In genomic region chr6:6623553-6623952, GRCh38 we compare ENCODE assay signal across 23 cellular contexts. TPM values are rescaled to one million over a fixed set of nuclear protein-coding genes. Genes with fewer than 3 reads are reported as not detected.
DNase-seq lines count a peak whose midpoint lies in the region; ATAC-seq, FAIRE-seq and TF ChIP-seq lines count a peak whose summit lies in the region.
"Had no signal": no experiment of that assay in that cellular context is flagged by ENCODE, and none has a peak within 500 bp of the region (broad histone marks: within the 10 kb centered on the region; RNA-seq: fewer than 3 reads in every experiment).

No MANE protein-coding gene starts in this region.

- intact Hi-C loops in K562 (cut with micrococcal nuclease) = no loop called here

- no peak overlapping the region for H3K4me3 Mint-ChIP-seq in stimulated activated effector memory CD8-positive, alpha-beta T cell treated with anti-CD3 and anti-CD28 coated beads, Interleukin-12 subunit alpha, Interleukin-12 subunit beta, amount 100 ng/mL, for 72 hours
- H3K4me3 Mint-ChIP-seq in activated T-cell treated with anti-CD3 and anti-CD28 coated beads, Interleukin-2, amount 50 U/mL, for 72 hours = no peak overlapping the region
- H3K4me3 Mint-ChIP-seq: CD4-positive, alpha-beta T cell; HFFc6 had no signal

- TF ChIP-seq EP300 in K562 (IDR thresholded peaks at IDR 0.05; ENCODE audit: low read length) = no peak

- no peak overlapping the region for H3K9ac ChIP-seq in K562 (ENCODE audit: insufficient read depth in 1 of 2, low read depth in 2 of 2, low read length in 2 of 2)
- no peak overlapping the region for H3K9ac ChIP-seq in parathyroid adenoma

- no peaks in the 10 kb centered on the region for H3K9me1 ChIP-seq in K562 (ENCODE audit: control insufficient read depth, insufficient read depth, low read length)

- no peak for TF ChIP-seq POLR2A in K562 (conservative IDR thresholded peaks at IDR 0.05)

- H3K27ac ChIP-seq in angular gyrus (ENCODE audit: low read depth, low read length) (peak overlapping the region; percentile 4), K562 (ENCODE audit: extremely low read depth, low read depth, low read length) (no peak overlapping the region), parathyroid adenoma (peak overlapping the region; percentile 20)
- H3K27ac ChIP-seq: C4-2B had no signal

- no peaks in the 10 kb centered on the region for H3K9me3 Mint-ChIP-seq in stimulated activated effector memory CD8-positive, alpha-beta T cell treated with anti-CD3 and anti-CD28 coated beads, Interleukin-12 subunit alpha, Interleukin-12 subunit beta, amount 100 ng/mL, for 72 hours
- H3K9me3 Mint-ChIP-seq in activated T-cell treated with anti-CD3 and anti-CD28 coated beads, Interleukin-2, amount 50 U/mL, for 72 hours = no peaks in the 10 kb centered on the region
- H3K9me3 Mint-ChIP-seq: CD4-positive, alpha-beta T cell had no signal

- TF ChIP-seq RAD21 in K562 (CRISPR knock-in tag; conservative IDR thresholded peaks at IDR 0.05 in 1 of 2, IDR thresholded peaks at IDR 0.05 in 1 of 2) = no peak

- no peak overlapping the region for H3K27ac Mint-ChIP-seq in stimulated activated effector memory CD8-positive, alpha-beta T cell treated with anti-CD3 and anti-CD28 coated beads, Interleukin-12 subunit alpha, Interleukin-12 subunit beta, amount 100 ng/mL, for 72 hours
- H3K27ac Mint-ChIP-seq in activated T-cell treated with anti-CD3 and anti-CD28 coated beads, Interleukin-2, amount 50 U/mL, for 72 hours = no peak overlapping the region
- H3K27ac Mint-ChIP-seq: CD4-positive, alpha-beta T cell; HFFc6 had no signal

- H3K4me1 ChIP-seq in K562 (replicated peaks in 1 of 2; ENCODE audit: control insufficient read depth in 2 of 2, insufficient read depth in 2 of 2, low read length in 2 of 2) (no peaks in the 10 kb centered on the region), parathyroid adenoma (no peaks in the 10 kb centered on the region)

- H2AFZ ChIP-seq in K562 (ENCODE audit: low read depth, low read length) (no peak overlapping the region), parathyroid adenoma (no peak overlapping the region)

- H3K79me2 ChIP-seq in K562 (ENCODE audit: control insufficient read depth, insufficient read depth, low read length) (no peaks in the 10 kb centered on the region), parathyroid adenoma (no peaks in the 10 kb centered on the region)

- CTCF ChIA-PET in K562 (lab: Yijun Ruan, JAX; ENCODE audit: low intra/inter-chr PET ratio) = no interaction called here

- WGBS in K562 (ENCODE audit: insufficient coverage, low coverage, missing lambda C conversion rate) = 0% methylated on average over 1 of the region's 1 CpG

- H3K4me3 ChIP-seq in K562 (no peak overlapping the region), fibroblast of villous mesenchyme (ENCODE audit: low read depth, low read length) (no peak overlapping the region), parathyroid adenoma (ENCODE audit: low read depth, low read length) (no peak overlapping the region)
- H3K4me3 ChIP-seq: GM12878 had no signal

- H3K36me3 Mint-ChIP-seq in stimulated activated effector memory CD8-positive, alpha-beta T cell treated with anti-CD3 and anti-CD28 coated beads, Interleukin-12 subunit alpha, Interleukin-12 subunit beta, amount 100 ng/mL, for 72 hours = no peaks in the 10 kb centered on the region
- H3K36me3 Mint-ChIP-seq in activated T-cell treated with anti-CD3 and anti-CD28 coated beads, Interleukin-2, amount 50 U/mL, for 72 hours (ENCODE audit: insufficient read depth in 2 of 2) = no peaks in the 10 kb centered on the region

- ATAC-seq in K562 = no peak
- no peak for ATAC-seq in stimulated activated effector memory CD8-positive, alpha-beta T cell treated with anti-CD3 and anti-CD28 coated beads, Interleukin-12 subunit alpha, Interleukin-12 subunit beta, amount 100 ng/mL, for 72 hours
- ATAC-seq in activated T-cell treated with anti-CD3 and anti-CD28 coated beads, Interleukin-2, amount 50 U/mL, for 72 hours (replicated peaks in 1 of 2) = no peak
- ATAC-seq: GM12878, HCT116 had no signal

- TF ChIP-seq CTCF in K562 (IDR thresholded peaks at IDR 0.05 in 2 of 3, conservative IDR thresholded peaks at IDR 0.05 in 1 of 3; ENCODE audit: insufficient read depth in 2 of 3, low read depth in 1 of 3, low read length in 3 of 3) (no peak), fibroblast of villous mesenchyme (IDR thresholded peaks at IDR 0.05; ENCODE audit: insufficient read depth, low read depth, low read length) (no peak), parathyroid adenoma (IDR thresholded peaks at IDR 0.05) (no peak)

- H3K27me3 ChIP-seq in K562 (ENCODE audit: control insufficient read depth in 2 of 2, insufficient read depth in 2 of 2, low read length in 2 of 2) = peaks cover 26 to 44% of the 10 kb centered on the region in 2 experiments; a peak in 4 of 5 replicates
- no peaks in the 10 kb centered on the region for H3K27me3 ChIP-seq in parathyroid adenoma (ENCODE audit: control insufficient read depth, insufficient read depth, low read length)

- no TSS peak for BruUV-seq in K562 (replicated peaks; lab: Mats Ljungman, UMichigan)

- H3K27me3 Mint-ChIP-seq in activated T-cell treated with anti-CD3 and anti-CD28 coated beads, Interleukin-2, amount 50 U/mL, for 72 hours (ENCODE audit: low read depth) = no peaks in the 10 kb centered on the region
- H3K27me3 Mint-ChIP-seq: CD4-positive, alpha-beta T cell had no signal

- H3K4me1 Mint-ChIP-seq in stimulated activated effector memory CD8-positive, alpha-beta T cell treated with anti-CD3 and anti-CD28 coated beads, Interleukin-12 subunit alpha, Interleukin-12 subunit beta, amount 100 ng/mL, for 72 hours = no peaks in the 10 kb centered on the region
- H3K4me1 Mint-ChIP-seq in activated T-cell treated with anti-CD3 and anti-CD28 coated beads, Interleukin-2, amount 50 U/mL, for 72 hours (ENCODE audit: low read depth) = peaks cover 23% of the 10 kb centered on the region

- H3K9me3 ChIP-seq in K562 (replicated peaks; ENCODE audit: control insufficient read depth, insufficient read depth, low read depth, low read length) = no peaks in the 10 kb centered on the region
- no peaks in the 10 kb centered on the region for H3K9me3 ChIP-seq in parathyroid adenoma (ENCODE audit: control insufficient read depth, low read length)

- peak; percentile 19 for FAIRE-seq in K562 (lab: Jason Lieb, UNC)
- FAIRE-seq: A204.1, GM12878 had no signal

- H3K4me2 ChIP-seq in K562 (ENCODE audit: insufficient read depth, low read length) (no peak overlapping the region), parathyroid adenoma (ENCODE audit: low read length) (no peak overlapping the region)

- H3K36me3 ChIP-seq in K562 (ENCODE audit: control insufficient read depth, insufficient read depth, low read length) (no peaks in the 10 kb centered on the region), parathyroid adenoma (ENCODE audit: control insufficient read depth, insufficient read depth, low read length) (no peaks in the 10 kb centered on the region)

- in situ Hi-C loops in K562 (cut with MboI) = no loop called here

- POLR2A ChIA-PET in K562 (lab: Yijun Ruan, JAX) = interaction anchor here (1.0 to 2.0 kb wide), 4 partner anchors 12 to 22 kb away, joined by 3 to 7 read pairs (median 3); no protein-coding TSS in a partner anchor

- H4K20me1 ChIP-seq in K562 (replicated peaks; ENCODE audit: control insufficient read depth, insufficient read depth, low read length) = no peaks in the 10 kb centered on the region

- DNase-seq in K562 (ENCODE audit: extremely low read depth in 1 of 4, low spot score in 3 of 4) = no peak
- DNase-seq in fibroblast of villous mesenchyme (ENCODE audit: low read depth) = peak; percentile 5
- DNase-seq in effector CD8-positive, alpha-beta T cell (lab: John Stamatoyannopoulos, UW) = no peak
- no peak for DNase-seq in stimulated activated effector memory CD8-positive, alpha-beta T cell treated with anti-CD3 and anti-CD28 coated beads, Interleukin-12 subunit alpha, Interleukin-12 subunit beta, amount 100 ng/mL, for 72 hours (ENCODE audit: low spot score in 2 of 2)
- no peak for DNase-seq in activated T-cell treated with anti-CD3 and anti-CD28 coated beads, Interleukin-2, amount 50 U/mL, for 72 hours
- DNase-seq: ACHN; AML-193; CD4-positive, alpha-beta T cell; DMS 273 treated with DMSO at 0.1 percent for 48 hours; DMS53; DND-41; EL; GOT3; H7; HFFc6 had no signal

TF ChIP-seq in K562, 482 proteins besides CTCF, POLR2A, EP300 and RAD21:
- no peak for TF ChIP-seq ZNF282 (CRISPR knock-in tag; IDR thresholded peaks at IDR 0.05)
- no peak for TF ChIP-seq CBFB (CRISPR knock-in tag; IDR thresholded peaks at IDR 0.05)
- TF ChIP-seq ZNF232 (CRISPR knock-in tag; IDR thresholded peaks at IDR 0.05) = no peak
- TF ChIP-seq E2F5 (CRISPR knock-in tag; IDR thresholded peaks at IDR 0.05) = no peak
- TF ChIP-seq ZNF57 (CRISPR knock-in tag; IDR thresholded peaks at IDR 0.05) = no peak
- TF ChIP-seq FOXA3 (CRISPR knock-in tag; conservative IDR thresholded peaks at IDR 0.05 in 1 of 2, IDR thresholded peaks at IDR 0.05 in 1 of 2) = no peak

RNA-seq across cellular contexts. Expression of gene LY86, which starts 35.0 kb away (rescaled TPM):
- total RNA-seq in K562 (2011; cell fraction: chromatin; rRNA removed; ENCODE audit: low replicate concordance) = not detected in 2 replicates
- not detected in 2 replicates for total RNA-seq in K562 (2011; cell fraction: nucleolus; rRNA removed)
- not detected in 2 replicates for total RNA-seq in K562 (2011; cell fraction: nucleoplasm; rRNA removed)
- total RNA-seq in K562 (2014; rRNA removed) = not detected in 2 replicates
- total RNA-seq in K562 (2014; rRNA removed; fragmentation: Illumina TruSeq; extraction: Trizol) = not detected in 2 replicates
- not detected in 2 replicates for total RNA-seq in K562 (2015; rRNA removed; fragmentation: Illumina TruSeq; extraction: Trizol)
- total RNA-seq in K562 (2021) = not detected in 2 replicates
- not detected in 2 replicates for polyA plus RNA-seq in K562 (2011; rRNA removed)
- not detected in 2 replicates for polyA plus RNA-seq in K562 (2011; cell fraction: cytosol; rRNA removed)
- not detected in 2 replicates for polyA plus RNA-seq in K562 (2011; cell fraction: nucleus; rRNA removed)
- not detected in 2 replicates for polyA plus RNA-seq in K562 (2012)
- not detected in 2 replicates for polyA plus RNA-seq in K562 (2014; fragmentation: Illumina TruSeq; extraction: Trizol)
- polyA plus RNA-seq in K562 (2014; fragmentation: Nextera tagmentation; extraction: Ambion mirVana) = under 1 TPM; 0.08 to 0.20 TPM
- polyA plus RNA-seq in K562 (2014; rRNA removed) = not detected in 2 replicates
- not detected in 2 replicates for polyA minus RNA-seq in K562 (2011; rRNA and poly(A)+ RNA removed)
- polyA minus RNA-seq in K562 (2011; cell fraction: cytosol; rRNA and poly(A)+ RNA removed) = not detected in 2 replicates
- not detected in 2 replicates for polyA minus RNA-seq in K562 (2011; cell fraction: nucleus; rRNA and poly(A)+ RNA removed)
- not detected in 2 replicates for total RNA-seq in fibroblast of villous mesenchyme
- 1 to 10 TPM in 1 of 2 donors, under 1 TPM in 1; 0.39 to 1.2 TPM for total RNA-seq in activated T-cell treated with anti-CD3 and anti-CD28 coated beads, Interleukin-2, amount 50 U/mL, for 72 hours
- total RNA-seq: G401, H7, HFFc6 had no signal
- polyA plus RNA-seq: BJ had no signal
